9 cellular contexts compared by ENCODE assay signal in genomic region chr5:1512541-1513291, GRCh38. TPM values are rescaled to one million over a fixed set of nuclear protein-coding genes. Genes with fewer than 3 reads are reported as not detected.
DNase-seq lines count a peak whose midpoint lies in the region; ATAC-seq, FAIRE-seq and TF ChIP-seq lines count a peak whose summit lies in the region.
"Had no signal": no experiment of that assay in that cellular context is flagged by ENCODE, and none has a peak within 500 bp of the region (broad histone marks: within the 10 kb centered on the region; RNA-seq: fewer than 3 reads in every experiment).

No MANE protein-coding gene starts in this region.

- no peak for ATAC-seq in stimulated activated naive CD8-positive, alpha-beta T cell treated with anti-CD3 and anti-CD28 coated beads, Interleukin-15, Interleukin-2, amounts not matched to agents 100 U/mL and 50 U/mL, for 24 hours
- ATAC-seq in HG03521 (IDR thresholded peaks at IDR 0.05; ENCODE audit: unreplicated experiment) (no peak), GM18502 (IDR thresholded peaks at IDR 0.05; ENCODE audit: poor library complexity, unreplicated experiment) (no peak)

- CTCF ChIA-PET in RWPE1 (lab: Yijun Ruan, JAX): no interaction called here

- H3K9me3 ChIP-seq in kidney (ENCODE audit: control insufficient read depth in 1 of 2, low read length in 2 of 2): no peaks in the 10 kb centered on the region

- no peak overlapping the region for H3K9ac ChIP-seq in kidney (ENCODE audit: low read length in 2 of 2)

- no peak for TF ChIP-seq CTCF in RWPE1 (conservative IDR thresholded peaks at IDR 0.05; ENCODE audit: low read depth)
- TF ChIP-seq CTCF in kidney (IDR thresholded peaks at IDR 0.05; ENCODE audit: borderline replicate concordance, extremely low read depth, insufficient read depth): no peak

- no peak for FAIRE-seq in kidney (lab: Jason Lieb, UNC)

- intact Hi-C loops in kidney (cut with DNase I): no loop called here

- POLR2A ChIA-PET in RWPE1 (lab: Yijun Ruan, JAX; ENCODE audit: low non-redundant PET): no interaction called here

- peaks cover 0 to 2% of the 10 kb centered on the region in 2 donors for H3K36me3 ChIP-seq in kidney (ENCODE audit: control insufficient read depth in 1 of 2, insufficient read depth in 2 of 2, low read length in 2 of 2)

- H3K4me1 ChIP-seq in kidney (ENCODE audit: control insufficient read depth in 1 of 2, insufficient read depth in 1 of 2, low read depth in 1 of 2, low read length in 2 of 2): no peaks in the 10 kb centered on the region

- peak; percentile 11 for DNase-seq in NCI-H2171 treated with DMSO at 0.1 percent for 48 hours (lab: John Stamatoyannopoulos, UW)
- no peak for DNase-seq in NCI-H2171 (lab: John Stamatoyannopoulos, UW)
- no peak for DNase-seq in RWPE1 (ENCODE audit: low spot score)
- peak; percentile 59 for DNase-seq in kidney
- peak; percentile 1 for DNase-seq in stimulated activated naive CD8-positive, alpha-beta T cell treated with anti-CD3 and anti-CD28 coated beads, Interleukin-15, Interleukin-2, amounts not matched to agents 100 U/mL and 50 U/mL, for 24 hours
- no peak for DNase-seq in NCI-H2227 treated with DMSO at 0.1 percent for 48 hours (lab: John Stamatoyannopoulos, UW)
- DNase-seq: T-helper 1 cell had no signal

- H3K4me3 ChIP-seq in kidney (ENCODE audit: low read length in 2 of 2): no peak overlapping the region

- H3K27ac ChIP-seq in RWPE1 (peak overlapping the region; percentile 33), kidney (ENCODE audit: low read depth in 2 of 2, low read length in 2 of 2) (no peak overlapping the region)

RNA-seq across cellular contexts. Expression of gene LPCAT1, which starts 11.0 kb away (rescaled TPM):
- total RNA-seq in kidney: 46.5 TPM
- polyA plus RNA-seq in kidney (ENCODE audit: insufficient read depth, low read depth, low replicate concordance): 22.2 TPM

Comparison
In these comparisons a context has a peak if more than half of its experiments do, and no peak if none do; other contexts are left out.
1. DNase-seq: peak in NCI-H2171 treated with DMSO at 0.1 percent for 48 hours (single experiment), kidney (single experiment) and stimulated activated naive CD8-positive, alpha-beta T cell treated with anti-CD3 and anti-CD28 coated beads, Interleukin-15, Interleukin-2, amounts not matched to agents 100 U/mL and 50 U/mL, for 24 hours (single experiment); none in NCI-H2171 (single experiment), RWPE1 (single experiment) and NCI-H2227 treated with DMSO at 0.1 percent for 48 hours (single experiment).